Comparison of ENCODE assay signal across 1 cellular context in the genomic region with DNA sequence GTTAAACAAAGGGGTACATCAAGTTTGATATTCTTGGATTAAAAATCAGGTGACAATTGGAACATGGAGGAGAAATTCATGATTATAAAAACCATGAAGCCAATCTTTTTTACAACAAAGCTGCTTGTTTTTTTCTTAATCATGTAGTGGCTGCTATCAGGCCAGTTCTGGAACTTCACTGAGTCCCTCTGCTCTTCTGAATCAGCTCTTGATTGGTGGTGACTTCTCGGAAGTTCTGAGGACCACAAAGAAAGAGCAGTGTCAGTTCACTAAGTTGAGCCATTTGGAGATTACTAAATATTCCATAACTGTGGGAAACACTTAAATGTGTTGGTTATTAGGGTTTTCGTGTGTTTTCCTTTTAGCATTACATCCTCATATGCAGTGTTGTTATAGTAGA.
TF ChIP-seq lines count a peak whose summit lies in the region.

No MANE protein-coding gene starts in this region.

TF ChIP-seq in HepG2, 621 proteins besides CTCF, POLR2A, EP300 and RAD21:
- TF ChIP-seq RBFOX2 (IDR thresholded peaks at IDR 0.05; ENCODE audit: low read depth, low read length) (0 out of 2 replicates have a peak, but pooled peaks have one; percentile 11), THAP11 (CRISPR knock-in tag; IDR thresholded peaks at IDR 0.05) (no peak)
TF ChIP-seq in HepG2: peak in this region for 1.
